ENCODE assay signal across 9 cellular contexts in genomic region chr2:46645681-46646162, GRCh38. TPM values are rescaled to one million over a fixed set of nuclear protein-coding genes. Genes with fewer than 3 reads are reported as not detected.
DNase-seq lines count a peak whose midpoint lies in the region; ATAC-seq and TF ChIP-seq lines count a peak whose summit lies in the region.
"Had no signal": no experiment of that assay in that cellular context is flagged by ENCODE, and none has a peak within 500 bp of the region (broad histone marks: within the 10 kb centered on the region; RNA-seq: fewer than 3 reads in every experiment).

No MANE protein-coding gene starts in this region.

- H3K27me3 ChIP-seq in ascending aorta (no peaks in the 10 kb centered on the region), tibial artery (no peaks in the 10 kb centered on the region)

- H3K36me3 ChIP-seq in ascending aorta, result peaks cover 0 to 7% of the 10 kb centered on the region in 2 donors
- peaks cover 5 to 16% (median 11%) of the 10 kb centered on the region in 3 donors for H3K36me3 ChIP-seq in tibial artery

- H3K4me3 ChIP-seq in ascending aorta (no peak overlapping the region), tibial artery (no peak overlapping the region)

- DNase-seq in LHCN-M2 (ENCODE audit: low read depth), result peak; percentile 68
- no peak for DNase-seq in ascending aorta (ENCODE audit: low spot score in 2 of 2)
- peak; percentile 45 for DNase-seq in hepatic stellate cell (ENCODE audit: low spot score)
- DNase-seq in tibial artery, result no peak
- DNase-seq in activated CD4-positive, CD25-positive, alpha-beta regulatory T cell (lab: John Stamatoyannopoulos, UW), result no peak
- no peak for DNase-seq in COLO829 (ENCODE audit: low spot score)
- DNase-seq: activated CD4-positive, alpha-beta T cell treated with anti-CD3 and anti-CD28 coated beads, Interleukin-2, amount 50 U/mL, for 48 hours; foreskin melanocyte had no signal

- H3K4me1 ChIP-seq in ascending aorta (peaks cover 4 to 8% of the 10 kb centered on the region in 2 donors), tibial artery (peaks cover 0 to 18% (median 0%) of the 10 kb centered on the region in 4 donors)

- ATAC-seq in HG02623 (IDR thresholded peaks at IDR 0.05; ENCODE audit: unreplicated experiment), result no peak

- H3K9me3 ChIP-seq in ascending aorta, result peaks cover 0 to 7% of the 10 kb centered on the region in 2 donors
- H3K9me3 ChIP-seq in tibial artery, result peaks cover 0 to 8% (median 0%) of the 10 kb centered on the region in 3 donors

- peak overlapping the region; percentile 26 to 49 for H3K27ac ChIP-seq in ascending aorta
- peak overlapping the region; percentile 12 to 56 for H3K27ac ChIP-seq in tibial artery

- intact Hi-C loops in ascending aorta (cut with DNase I) (no loop called here), tibial artery (cut with DNase I; ENCODE audit: low total_unique reads) (no loop called here)

- no peak for TF ChIP-seq CTCF in ascending aorta (IDR thresholded peaks at IDR 0.05)
- no peak for TF ChIP-seq CTCF in tibial artery (IDR thresholded peaks at IDR 0.05)

RNA-seq across cellular contexts. Expression of gene CRIPT, which starts 28.7 kb away (rescaled TPM):
- total RNA-seq in LHCN-M2 (2014; rRNA removed) (12.4 and 15.5 TPM in 2 replicates), ascending aorta (2.1 TPM)
- polyA plus RNA-seq in LHCN-M2 (2012), result 7.6 TPM

RNA-seq across cellular contexts. Expression of gene PIGF, which starts 28.9 kb away (rescaled TPM):
- total RNA-seq in LHCN-M2 (2014; rRNA removed) (31.0 and 31.9 TPM in 2 replicates), ascending aorta (12.3 TPM)
- 26.6 TPM for polyA plus RNA-seq in LHCN-M2 (2012)

RNA-seq across cellular contexts. Expression of gene SOCS5, which starts 53.4 kb away (rescaled TPM):
- total RNA-seq in LHCN-M2 (2014; rRNA removed), result 18.8 and 20.2 TPM in 2 replicates
- 7.0 TPM for polyA plus RNA-seq in LHCN-M2 (2012)
- 8.9 TPM for total RNA-seq in ascending aorta

Comparison
In these comparisons a context has a peak if more than half of its experiments do, and no peak if none do; other contexts are left out.
1. DNase-seq: peak in LHCN-M2 (single experiment) and hepatic stellate cell (single experiment); none in ascending aorta (0 of 2), tibial artery (0 of 2), activated CD4-positive, CD25-positive, alpha-beta regulatory T cell (0 of 4) and COLO829 (single experiment).